ENCODE assay signal across 8 cellular contexts in the genomic region with DNA sequence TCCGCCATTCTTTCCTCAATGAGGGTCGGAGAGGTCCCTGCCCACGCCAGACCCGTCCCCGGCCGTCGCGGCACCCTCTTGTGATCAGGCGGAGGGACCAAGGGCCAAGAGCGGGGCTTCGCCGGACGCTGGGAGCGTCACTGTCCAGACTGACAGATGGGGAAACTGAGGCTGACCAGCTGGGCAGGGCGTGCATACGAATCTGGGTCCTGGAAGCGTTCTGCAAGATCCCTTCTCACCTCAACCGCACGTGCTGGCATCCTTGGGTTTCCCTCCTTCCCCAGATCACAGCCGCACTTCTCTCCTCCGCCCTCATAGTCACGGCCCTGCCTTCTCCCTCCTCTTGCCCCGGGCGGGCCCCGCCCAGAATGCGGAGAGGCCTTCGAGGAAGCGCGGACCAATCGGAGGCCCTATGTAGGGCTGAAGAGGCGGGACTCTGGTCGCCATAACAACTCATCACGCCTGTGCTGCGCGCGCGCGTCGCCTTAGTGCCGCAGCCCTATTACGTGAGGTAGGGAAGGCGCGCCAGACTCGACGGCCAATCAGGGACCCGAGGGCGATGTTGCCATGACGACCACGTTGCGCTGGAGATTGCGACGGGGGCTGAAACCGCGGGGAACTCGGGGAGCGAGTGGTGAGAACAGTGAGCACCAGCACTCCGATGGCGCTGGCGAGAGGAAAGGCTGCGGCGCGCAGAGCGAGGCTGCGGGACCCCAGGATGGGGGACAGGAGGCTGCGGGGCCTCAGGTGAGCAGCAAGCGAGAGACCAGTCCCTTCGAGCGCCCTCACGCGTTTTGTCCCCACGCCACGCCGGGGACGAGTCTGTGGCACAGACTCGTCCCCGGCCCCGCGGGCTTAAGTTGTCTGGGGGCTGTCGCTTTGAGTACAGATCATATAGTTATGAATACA. TPM values are rescaled to one million over a fixed set of nuclear protein-coding genes. Genes with fewer than 3 reads are reported as not detected.
A peak's percentile ranks its signal among the peaks of the same experiment; 100 is the strongest.
DNase-seq lines count a peak whose midpoint lies in the region; ATAC-seq lines count a peak whose summit lies in the region.

No MANE protein-coding gene starts in this region.

- peak overlapping the region; percentile 91 for H2AFZ ChIP-seq in GM23248

- H3K4me3 Mint-ChIP-seq in activated T-helper 17 cell treated with anti-CD3 and anti-CD28 coated beads, Interleukin-2, amount 50 U/mL, for 72 hours: peak overlapping the region; percentile 90
- H3K4me3 Mint-ChIP-seq in naive thymus-derived CD8-positive, alpha-beta T cell: peak overlapping the region; percentile 81 to 97 (median 92)
- peak overlapping the region; percentile 92 to 97 for H3K4me3 Mint-ChIP-seq in stimulated activated naive B cell treated with anti-CD40 and anti-IgM and Interleukin-4, amounts not matched to agents 10 μg/mL and 1 μg/mL and 100 μg/mL, for 72 hours

- H3F3A ChIP-seq in GM23248 (ENCODE audit: insufficient read depth): 0 out of 2 replicates have a peak, but pooled peaks cover 5% of the 10 kb centered on the region

- peak overlapping the region; percentile 86 for H3K4me2 ChIP-seq in GM23248 (ENCODE audit: unreplicated experiment)

- H3K9me2 ChIP-seq in GM23248 (ENCODE audit: insufficient read depth): no peaks in the 10 kb centered on the region

- H3K36me3 ChIP-seq in GM23248 (ENCODE audit: low read depth): no peaks in the 10 kb centered on the region

- no peaks in the 10 kb centered on the region for H3K27me3 Mint-ChIP-seq in activated T-helper 17 cell treated with anti-CD3 and anti-CD28 coated beads, Interleukin-2, amount 50 U/mL, for 72 hours
- H3K27me3 Mint-ChIP-seq in naive thymus-derived CD8-positive, alpha-beta T cell: peaks cover 0 to 23% (median 8%) of the 10 kb centered on the region in 5 donors
- peaks cover under 1 to 7% of the 10 kb centered on the region in 2 donors for H3K27me3 Mint-ChIP-seq in stimulated activated naive B cell treated with anti-CD40 and anti-IgM and Interleukin-4, amounts not matched to agents 10 μg/mL and 1 μg/mL and 100 μg/mL, for 72 hours

- no peaks in the 10 kb centered on the region for H4K20me1 ChIP-seq in GM23248 (ENCODE audit: insufficient read depth)

- ATAC-seq in activated T-helper 17 cell treated with anti-CD3 and anti-CD28 coated beads, Interleukin-2, amount 50 U/mL, for 72 hours (replicated peaks): peak; percentile 99
- ATAC-seq in naive thymus-derived CD8-positive, alpha-beta T cell: peak; percentile 92 to 97
- peak; percentile 97 to 99 for ATAC-seq in stimulated activated naive B cell treated with anti-CD40 and anti-IgM and Interleukin-4, amounts not matched to agents 10 μg/mL and 1 μg/mL and 100 μg/mL, for 72 hours (replicated peaks)

- WGBS in GM23248 (ENCODE audit: low coverage in 1 of 2, low lambda C conversion rate in 2 of 2, missing lambda C conversion rate in 2 of 2), 2 experiments: 1 to 2% methylated on average over 70 to 79 of the region's 79 CpGs

- no peaks in the 10 kb centered on the region for H3K9me3 Mint-ChIP-seq in activated T-helper 17 cell treated with anti-CD3 and anti-CD28 coated beads, Interleukin-2, amount 50 U/mL, for 72 hours
- H3K9me3 Mint-ChIP-seq in naive thymus-derived CD8-positive, alpha-beta T cell: no peaks in the 10 kb centered on the region
- no peaks in the 10 kb centered on the region for H3K9me3 Mint-ChIP-seq in stimulated activated naive B cell treated with anti-CD40 and anti-IgM and Interleukin-4, amounts not matched to agents 10 μg/mL and 1 μg/mL and 100 μg/mL, for 72 hours

- peak overlapping the region; percentile 84 for H3K9ac ChIP-seq in GM23248

- H3K27me3 ChIP-seq in GM23248 (replicated peaks; ENCODE audit: insufficient read depth): no peaks in the 10 kb centered on the region

- H3K27ac ChIP-seq in GM23248: peak overlapping the region; percentile 79

- peak; percentile 99 for DNase-seq in EL
- DNase-seq in GM23248: peak; percentile 100
- DNase-seq in Kasumi-1 (lab: John Stamatoyannopoulos, UW): peak; percentile 97 to 98
- peak; percentile 99 for DNase-seq in RPMI7951 (ENCODE audit: low read depth)
- DNase-seq in fibroblast of peridontal ligament (ENCODE audit: extremely low read depth): peak; percentile 99
- peak; percentile 96 to 100 (median 99) for DNase-seq in naive thymus-derived CD8-positive, alpha-beta T cell
- peak; percentile 99 for DNase-seq in stimulated activated naive B cell treated with anti-CD40 and anti-IgM and Interleukin-4, amounts not matched to agents 10 μg/mL and 1 μg/mL and 100 μg/mL, for 72 hours

- peaks cover 6% of the 10 kb centered on the region for H3K4me1 ChIP-seq in GM23248 (ENCODE audit: insufficient read depth)

- in situ Hi-C loops in GM23248 (cut with MboI): no loop called here

- peak overlapping the region; percentile 85 for H3K4me3 ChIP-seq in GM23248

- peaks cover 20% of the 10 kb centered on the region for H3K36me3 Mint-ChIP-seq in activated T-helper 17 cell treated with anti-CD3 and anti-CD28 coated beads, Interleukin-2, amount 50 U/mL, for 72 hours (ENCODE audit: low read depth)
- H3K36me3 Mint-ChIP-seq in naive thymus-derived CD8-positive, alpha-beta T cell: no peaks in the 10 kb centered on the region
- H3K36me3 Mint-ChIP-seq in stimulated activated naive B cell treated with anti-CD40 and anti-IgM and Interleukin-4, amounts not matched to agents 10 μg/mL and 1 μg/mL and 100 μg/mL, for 72 hours: peaks cover 0 to 6% of the 10 kb centered on the region in 2 donors

- peaks cover 7% of the 10 kb centered on the region for H3K4me1 Mint-ChIP-seq in activated T-helper 17 cell treated with anti-CD3 and anti-CD28 coated beads, Interleukin-2, amount 50 U/mL, for 72 hours
- H3K4me1 Mint-ChIP-seq in naive thymus-derived CD8-positive, alpha-beta T cell: peaks cover 14 to 20% (median 15%) of the 10 kb centered on the region in 4 donors
- peaks cover 14 to 21% of the 10 kb centered on the region in 2 donors for H3K4me1 Mint-ChIP-seq in stimulated activated naive B cell treated with anti-CD40 and anti-IgM and Interleukin-4, amounts not matched to agents 10 μg/mL and 1 μg/mL and 100 μg/mL, for 72 hours

- no peaks in the 10 kb centered on the region for H3K79me2 ChIP-seq in GM23248 (ENCODE audit: insufficient read depth)

- POLR2A ChIA-PET in naive thymus-derived CD8-positive, alpha-beta T cell (lab: Charles Lee): interaction anchor here (1.1 to 5.0 kb wide), 4 partner anchors 14 to 57 kb away, joined by 4 to 25 read pairs (median 8); a partner anchor contains a TSS

- peak overlapping the region; percentile 97 for H3K27ac Mint-ChIP-seq in activated T-helper 17 cell treated with anti-CD3 and anti-CD28 coated beads, Interleukin-2, amount 50 U/mL, for 72 hours
- H3K27ac Mint-ChIP-seq in naive thymus-derived CD8-positive, alpha-beta T cell: peak overlapping the region; percentile 73 to 99 (median 94)
- H3K27ac Mint-ChIP-seq in stimulated activated naive B cell treated with anti-CD40 and anti-IgM and Interleukin-4, amounts not matched to agents 10 μg/mL and 1 μg/mL and 100 μg/mL, for 72 hours: peak overlapping the region; percentile 94

- H3K9me3 ChIP-seq in GM23248 (ENCODE audit: low read depth): no peaks in the 10 kb centered on the region

RNA-seq across cellular contexts. Expression of a gene that starts 5.7 kb away (rescaled TPM):
- not detected in 2 replicates for total RNA-seq in GM23248 (2014; rRNA removed; shearing (Covaris generic))
- not detected in 2 replicates for polyA plus RNA-seq in GM23248 (2016; fragmentation: Nextera tagmentation; extraction: Ambion mirVana)
- total RNA-seq in RPMI7951 (2014; rRNA removed; shearing (Covaris generic)): not detected in 2 replicates
- under 1 TPM in 1 of 2 donors, not detected in 1; 0.64 TPM for total RNA-seq in activated T-helper 17 cell treated with anti-CD3 and anti-CD28 coated beads, Interleukin-2, amount 50 U/mL, for 72 hours
- 1 to 10 TPM in 1 of 2 experiments, under 1 TPM in 1; 0.39 to 1.2 TPM for total RNA-seq in naive thymus-derived CD8-positive, alpha-beta T cell
- polyA plus RNA-seq in naive thymus-derived CD8-positive, alpha-beta T cell: not detected

RNA-seq across cellular contexts. Expression of a gene that starts 7.3 kb away (rescaled TPM):
- total RNA-seq in GM23248 (2014; rRNA removed; shearing (Covaris generic)): 8.5 and 14.6 TPM in 2 replicates
- 12.7 and 14.0 TPM in 2 replicates for polyA plus RNA-seq in GM23248 (2016; fragmentation: Nextera tagmentation; extraction: Ambion mirVana)
- total RNA-seq in RPMI7951 (2014; rRNA removed; shearing (Covaris generic)): 16.3 and 17.2 TPM in 2 replicates
- 1 to 10 TPM; 9.0 to 9.8 TPM for total RNA-seq in activated T-helper 17 cell treated with anti-CD3 and anti-CD28 coated beads, Interleukin-2, amount 50 U/mL, for 72 hours
- total RNA-seq in naive thymus-derived CD8-positive, alpha-beta T cell: 10 to 100 TPM; 10.6 to 10.7 TPM
- polyA plus RNA-seq in naive thymus-derived CD8-positive, alpha-beta T cell: 1 to 10 TPM; 6.3 to 6.5 (median 6.4) TPM

RNA-seq across cellular contexts. Expression of a gene that starts 14.1 kb away (rescaled TPM):
- 1,366 and 1,425 TPM in 2 replicates for total RNA-seq in GM23248 (2014; rRNA removed; shearing (Covaris generic))
- polyA plus RNA-seq in GM23248 (2016; fragmentation: Nextera tagmentation; extraction: Ambion mirVana): 561 and 565 TPM in 2 replicates
- 2,560 and 2,715 TPM in 2 replicates for total RNA-seq in RPMI7951 (2014; rRNA removed; shearing (Covaris generic))
- total RNA-seq in activated T-helper 17 cell treated with anti-CD3 and anti-CD28 coated beads, Interleukin-2, amount 50 U/mL, for 72 hours: 1,000 to 10,000 TPM; 1,376 to 1,435 TPM
- 1,000 to 10,000 TPM; 1,656 to 1,664 TPM for total RNA-seq in naive thymus-derived CD8-positive, alpha-beta T cell
- polyA plus RNA-seq in naive thymus-derived CD8-positive, alpha-beta T cell: 1,000 to 10,000 TPM; 1,899 to 2,106 (median 2,080) TPM

RNA-seq across cellular contexts. Expression of a gene that starts 20.3 kb away (rescaled TPM):
- total RNA-seq in GM23248 (2014; rRNA removed; shearing (Covaris generic)): 2.5 and 5.3 TPM in 2 replicates
- 1.4 and 2.2 TPM in 2 replicates for polyA plus RNA-seq in GM23248 (2016; fragmentation: Nextera tagmentation; extraction: Ambion mirVana)
- 1.1 and 1.8 TPM in 2 replicates for total RNA-seq in RPMI7951 (2014; rRNA removed; shearing (Covaris generic))
- 1 to 10 TPM; 1.1 to 1.9 TPM for total RNA-seq in activated T-helper 17 cell treated with anti-CD3 and anti-CD28 coated beads, Interleukin-2, amount 50 U/mL, for 72 hours
- total RNA-seq in naive thymus-derived CD8-positive, alpha-beta T cell: 1 to 10 TPM; 5.6 to 5.8 TPM
- polyA plus RNA-seq in naive thymus-derived CD8-positive, alpha-beta T cell: 10 to 100 TPM in 1 of 3 donors, 1 to 10 TPM in 2; 4.2 to 14.3 (median 9.9) TPM

RNA-seq across cellular contexts. Expression of a gene that starts 38.6 kb away (rescaled TPM):
- 0.38 and 0.97 TPM in 2 replicates for total RNA-seq in GM23248 (2014; rRNA removed; shearing (Covaris generic))
- 0.65 and 0.72 TPM in 2 replicates for polyA plus RNA-seq in GM23248 (2016; fragmentation: Nextera tagmentation; extraction: Ambion mirVana)
- total RNA-seq in RPMI7951 (2014; rRNA removed; shearing (Covaris generic)): 0.12 and 0.29 TPM in 2 replicates
- total RNA-seq in activated T-helper 17 cell treated with anti-CD3 and anti-CD28 coated beads, Interleukin-2, amount 50 U/mL, for 72 hours: 1 to 10 TPM; 1.7 to 1.8 TPM
- 1 to 10 TPM; 4.7 to 6.6 TPM for total RNA-seq in naive thymus-derived CD8-positive, alpha-beta T cell
- polyA plus RNA-seq in naive thymus-derived CD8-positive, alpha-beta T cell: 1 to 10 TPM; 1.8 to 2.2 (median 1.9) TPM

Comparison
In these comparisons a context has a peak if more than half of its experiments do, and no peak if none do; other contexts are left out.
1. Peak in every context shown above with its lines: DNase-seq, ATAC-seq, H3K4me3 ChIP-seq and H3K27ac ChIP-seq.